In genomic region chr21:36989699-36990507, GRCh38 we compare ENCODE assay signal across 8 cellular contexts. TPM values are rescaled to one million over a fixed set of nuclear protein-coding genes. Genes with fewer than 3 reads are reported as not detected.
DNase-seq lines count a peak whose midpoint lies in the region; ATAC-seq and TF ChIP-seq lines count a peak whose summit lies in the region.

No MANE protein-coding gene starts in this region.

- H3K36me3 Mint-ChIP-seq in CD8-positive, alpha-beta T cell, result peaks cover 2% of the 10 kb centered on the region

- H3K4me1 ChIP-seq in CD8-positive, alpha-beta T cell (ENCODE audit: insufficient read depth, low read length), result peaks cover 6% of the 10 kb centered on the region

- H3K4me1 Mint-ChIP-seq in CD8-positive, alpha-beta T cell (ENCODE audit: low read depth), result peaks cover 22% of the 10 kb centered on the region

- POLR2A ChIA-PET in CD8-positive, alpha-beta T cell (lab: Charles Lee), result interaction anchor here (0.7 to 1.7 kb wide), 6 partner anchors 9 to 376 kb away, joined by 3 to 9 read pairs (median 3); partner anchors contain the start of genes DYRK1A, HLCS, PIGP and RIPPLY3

- no peaks in the 10 kb centered on the region for H3K27me3 ChIP-seq in CD8-positive, alpha-beta T cell (ENCODE audit: insufficient read depth, low read length)

- no peak for TF ChIP-seq POLR2A in lower leg skin (IDR thresholded peaks at IDR 0.05)

- ATAC-seq in CD8-positive, alpha-beta T cell, result peak; percentile 70
- ATAC-seq in GM19438 (IDR thresholded peaks at IDR 0.05; ENCODE audit: low read depth, unreplicated experiment), result peak; percentile 93
- ATAC-seq in HG03565 (IDR thresholded peaks at IDR 0.05; ENCODE audit: unreplicated experiment), result peak; percentile 82

- peak overlapping the region; percentile 48 for H3K27ac ChIP-seq in CD8-positive, alpha-beta T cell (ENCODE audit: low read depth, low read length)

- no peaks in the 10 kb centered on the region for H3K9me3 ChIP-seq in CD8-positive, alpha-beta T cell (ENCODE audit: low read length)

- no peaks in the 10 kb centered on the region for H3K27me3 Mint-ChIP-seq in CD8-positive, alpha-beta T cell (ENCODE audit: low read depth)

- peak; percentile 57 to 94 (median 77) for DNase-seq in CD8-positive, alpha-beta T cell
- DNase-seq in NCI-H748 (lab: John Stamatoyannopoulos, UW; ENCODE audit: unreplicated experiment), result peak; percentile 91
- DNase-seq in activated CD4-positive, alpha-beta T cell treated with anti-CD3 and anti-CD28 coated beads, Interleukin-2, amount 50 U/mL, for 48 hours, result peak; percentile 88 to 90
- DNase-seq in dermis blood vessel endothelial cell, result peak; percentile 94
- DNase-seq in lower leg skin (ENCODE audit: low spot score in 2 of 2), result peak; percentile 82 to 97
- DNase-seq in stimulated activated CD4-positive, alpha-beta T cell treated with anti-CD3 and anti-CD28 coated beads, Interleukin-4, amount 100 ng/mL, for 4 hours, result peak; percentile 77 to 89

- TF ChIP-seq CTCF in CD8-positive, alpha-beta T cell (IDR thresholded peaks at IDR 0.05), result peak; percentile 81
- TF ChIP-seq CTCF in lower leg skin (IDR thresholded peaks at IDR 0.05), result no peak

- H3K36me3 ChIP-seq in CD8-positive, alpha-beta T cell (ENCODE audit: insufficient read depth, low read length), result no peaks in the 10 kb centered on the region

- peak overlapping the region; percentile 63 for H3K4me3 ChIP-seq in CD8-positive, alpha-beta T cell (ENCODE audit: low read depth, low read length)
- peak overlapping the region; percentile 39 for H3K4me3 ChIP-seq in lower leg skin (ENCODE audit: low read depth, poor library complexity, severe bottlenecking)

- no peaks in the 10 kb centered on the region for H3K9me3 Mint-ChIP-seq in CD8-positive, alpha-beta T cell

- intact Hi-C loops in CD8-positive, alpha-beta T cell (cut with DNase I, micrococcal nuclease), result loop anchor here (1.0 to 5.0 kb wide), 8 partner anchors 13 to 574 kb away; partner anchors contain the start of genes HLCS (in 2 of the 2), PIGP (in 1 of the 2) and TTC3 (in 1 of the 2)
- intact Hi-C loops in lower leg skin (cut with DNase I; ENCODE audit: low total_unique reads), result no loop called here

- CTCF ChIA-PET in CD8-positive, alpha-beta T cell (lab: Charles Lee), result interaction anchor here (0.7 to 2.9 kb wide), 21 partner anchors 8 to 575 kb away, joined by 3 to 15 read pairs (median 6); partner anchors contain the start of genes HLCS and RIPPLY3

- H3K27ac Mint-ChIP-seq in CD8-positive, alpha-beta T cell, result peak overlapping the region; percentile 91

- 3 to 8% methylated on average over 47 to 61 of the region's 97 CpGs for WGBS in lower leg skin, 2 donors

- peak overlapping the region; percentile 87 for H3K4me3 Mint-ChIP-seq in CD8-positive, alpha-beta T cell

RNA-seq across cellular contexts. Expression of gene RIPPLY3, which starts 16.6 kb away (rescaled TPM):
- not detected for total RNA-seq in CD8-positive, alpha-beta T cell
- total RNA-seq in dermis blood vessel endothelial cell, result under 0.01 TPM in 1 of 2 replicates, not detected in the other
- total RNA-seq in lower leg skin, result not detected

RNA-seq across cellular contexts. Expression of gene HLCS, which starts 23.4 kb away (rescaled TPM):
- 10 to 100 TPM in 1 of 2 experiments, 1 to 10 TPM in 1; 9.7 to 13.6 TPM for total RNA-seq in CD8-positive, alpha-beta T cell
- total RNA-seq in dermis blood vessel endothelial cell, result 14.3 and 19.5 TPM in 2 replicates
- 10 to 100 TPM in 2 of 4 donors, 1 to 10 TPM in 2; 3.1 to 19.4 (median 8.9) TPM for total RNA-seq in lower leg skin

Comparison
In these comparisons a context has a peak if more than half of its experiments do, and no peak if none do; other contexts are left out.
1. Peak in every context shown above with its lines: DNase-seq, ATAC-seq, H3K4me3 ChIP-seq and H3K27ac ChIP-seq.